Comparison of ENCODE assay signal across 6 cellular contexts in the genomic region with DNA sequence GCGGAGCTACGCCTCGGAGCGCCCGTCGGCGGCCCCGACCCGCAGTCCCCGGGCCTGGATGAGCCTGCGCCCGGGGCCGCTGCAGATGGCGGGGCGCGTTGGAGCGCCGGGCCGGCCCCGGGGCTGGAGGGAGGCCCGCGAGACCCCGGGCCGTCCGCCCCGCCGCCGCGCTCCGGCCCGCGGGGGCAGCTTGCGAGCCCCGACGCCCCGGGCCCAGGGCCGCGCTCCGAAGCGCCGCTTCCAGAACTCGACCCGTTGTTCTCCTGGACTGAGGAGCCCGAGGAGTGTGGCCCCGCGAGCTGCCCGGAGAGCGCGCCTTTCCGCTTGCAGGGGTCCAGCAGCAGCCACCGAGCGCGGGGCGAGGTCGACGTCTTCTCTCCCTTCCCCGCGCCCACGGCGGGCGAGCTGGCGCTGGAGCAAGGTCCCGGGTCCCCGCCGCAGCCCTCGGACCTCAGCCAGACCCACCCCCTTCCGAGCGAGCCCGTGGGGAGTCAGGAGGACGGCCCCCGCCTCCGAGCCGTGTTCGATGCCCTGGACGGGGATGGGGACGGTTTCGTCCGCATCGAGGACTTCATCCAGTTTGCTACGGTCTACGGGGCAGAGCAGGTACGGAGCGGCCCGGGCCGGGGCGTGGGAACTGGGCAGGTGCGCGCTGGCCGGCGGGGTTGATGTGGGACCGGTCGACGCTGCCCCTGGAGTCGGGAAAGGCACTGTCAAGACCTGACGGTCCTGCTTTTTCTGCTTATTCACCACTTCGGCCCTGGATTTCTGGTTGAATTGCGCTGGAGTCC. TPM values are rescaled to one million over a fixed set of nuclear protein-coding genes. Genes with fewer than 3 reads are reported as not detected.
A peak's percentile ranks its signal among the peaks of the same experiment; 100 is the strongest.
DNase-seq lines count a peak whose midpoint lies in the region; ATAC-seq, FAIRE-seq and TF ChIP-seq lines count a peak whose summit lies in the region.

No MANE protein-coding gene starts in this region.

- no peak for TF ChIP-seq RAD21 in A549 (conservative IDR thresholded peaks at IDR 0.05 in 1 of 2, IDR thresholded peaks at IDR 0.05 in 1 of 2)

- H3K9ac ChIP-seq in mucosa of rectum (ENCODE audit: low read depth in 1 of 2, low read length in 2 of 2), result peak overlapping the region; percentile 41 to 64

- no peak for TF ChIP-seq POLR2A in A549 (IDR thresholded peaks at IDR 0.05; ENCODE audit: low read length)

- H3K4me1 ChIP-seq in A549, result peaks cover 24% of the 10 kb centered on the region
- H3K4me1 ChIP-seq in mucosa of rectum (ENCODE audit: control insufficient read depth in 2 of 2, insufficient read depth in 2 of 2, low read length in 2 of 2), result peaks cover 11 to 24% of the 10 kb centered on the region in 2 donors

- peak overlapping the region; percentile 72 for H3K4me3 Mint-ChIP-seq in activated naive CD8-positive, alpha-beta T cell treated with anti-CD3 and anti-CD28 coated beads, Interleukin-2, amount 10 ng/mL, durations not matched to agents 7 days and 5 days

- CTCF ChIA-PET in A549 (lab: Yijun Ruan, JAX), result interaction anchor here (1.0 to 4.0 kb wide), 2 partner anchors 26 to 115 kb away, joined by 3 to 14 read pairs; a partner anchor contains a TSS

- peaks cover 22% of the 10 kb centered on the region for H3K4me1 Mint-ChIP-seq in activated naive CD8-positive, alpha-beta T cell treated with anti-CD3 and anti-CD28 coated beads, Interleukin-2, amount 10 ng/mL, durations not matched to agents 7 days and 5 days

- H3K4me3 ChIP-seq in A549 (peak overlapping the region; percentile 72), mucosa of rectum (ENCODE audit: low read length in 2 of 2) (peak overlapping the region; percentile 69 to 72)

- TF ChIP-seq EP300 in A549 (IDR thresholded peaks at IDR 0.05), result no peak

- H3K27me3 Mint-ChIP-seq in activated naive CD8-positive, alpha-beta T cell treated with anti-CD3 and anti-CD28 coated beads, Interleukin-2, amount 10 ng/mL, durations not matched to agents 7 days and 5 days, result peaks cover 14% of the 10 kb centered on the region

- no peaks in the 10 kb centered on the region for H3K9me3 Mint-ChIP-seq in activated naive CD8-positive, alpha-beta T cell treated with anti-CD3 and anti-CD28 coated beads, Interleukin-2, amount 10 ng/mL, durations not matched to agents 7 days and 5 days

- no peak for DNase-seq in A549 (ENCODE audit: low read depth in 1 of 2, low spot score in 1 of 2)
- DNase-seq in HCEC 1CT, result peak; percentile 2
- DNase-seq in activated naive CD8-positive, alpha-beta T cell treated with anti-CD3 and anti-CD28 coated beads, Interleukin-2, amount 10 ng/mL, durations not matched to agents 7 days and 5 days, result no peak
- no peak for DNase-seq in HuH-7.5 (ENCODE audit: low spot score)

- H3K36me3 Mint-ChIP-seq in activated naive CD8-positive, alpha-beta T cell treated with anti-CD3 and anti-CD28 coated beads, Interleukin-2, amount 10 ng/mL, durations not matched to agents 7 days and 5 days, result peaks cover 6% of the 10 kb centered on the region

- no peaks in the 10 kb centered on the region for H3K9me3 ChIP-seq in A549
- no peaks in the 10 kb centered on the region for H3K9me3 ChIP-seq in mucosa of rectum (ENCODE audit: control insufficient read depth in 2 of 2, low read length in 2 of 2)

- POLR2A ChIA-PET in A549 (lab: Yijun Ruan, JAX), result interaction anchor here (2.0 kb wide), 1 partner anchor 25 kb away, joined by 5 read pairs; a partner anchor contains a TSS
- POLR2A ChIA-PET in activated naive CD8-positive, alpha-beta T cell treated with anti-CD3 and anti-CD28 coated beads, Interleukin-2, amount 10 ng/mL, durations not matched to agents 7 days and 5 days (lab: Charles Lee), result interaction anchor here (0.9 to 2.4 kb wide), 2 partner anchors 25 to 100 kb away, joined by 3 to 13 read pairs; a partner anchor contains a TSS

- no peaks in the 10 kb centered on the region for H3K36me3 ChIP-seq in mucosa of rectum (ENCODE audit: control insufficient read depth in 2 of 2, insufficient read depth in 2 of 2, low read length in 2 of 2)

- no peak for FAIRE-seq in A549 (lab: Jason Lieb, UNC)

- 11% methylated on average over 23 of the region's 97 CpGs for WGBS in A549 (ENCODE audit: missing lambda C conversion rate)

- H3K27ac Mint-ChIP-seq in activated naive CD8-positive, alpha-beta T cell treated with anti-CD3 and anti-CD28 coated beads, Interleukin-2, amount 10 ng/mL, durations not matched to agents 7 days and 5 days, result peak overlapping the region; percentile 30

- H3K27me3 ChIP-seq in mucosa of rectum (ENCODE audit: control insufficient read depth in 2 of 2, insufficient read depth in 2 of 2, low read length in 2 of 2), result peaks cover 2 to 9% of the 10 kb centered on the region in 2 donors

- peak; percentile 5 to 42; a peak in 5 of 6 replicates for ATAC-seq in A549
- no peak for ATAC-seq in activated naive CD8-positive, alpha-beta T cell treated with anti-CD3 and anti-CD28 coated beads, Interleukin-2, amount 10 ng/mL, durations not matched to agents 7 days and 5 days (ENCODE audit: low read depth)
- ATAC-seq in GM18519 (IDR thresholded peaks at IDR 0.05; ENCODE audit: low FRiP score, unreplicated experiment), result no peak

- peak overlapping the region; percentile 91 for H3K4me2 ChIP-seq in A549

- TF ChIP-seq CTCF in A549 (IDR thresholded peaks at IDR 0.05), result no peak

- H3K27ac ChIP-seq in A549 (peak overlapping the region; percentile 85 to 91), mucosa of rectum (ENCODE audit: low read depth in 2 of 2, low read length in 2 of 2) (no peak overlapping the region)

TF ChIP-seq in A549, 52 proteins besides CTCF, POLR2A, EP300 and RAD21:
- no peak for TF ChIP-seq RCOR1 (IDR thresholded peaks at IDR 0.05; ENCODE audit: low read depth, low read length)
- no peak for TF ChIP-seq ZSCAN20 (CRISPR knock-in tag; IDR thresholded peaks at IDR 0.05)
- no peak for TF ChIP-seq FOXS1 (CRISPR knock-in tag; IDR thresholded peaks at IDR 0.05)
- TF ChIP-seq ZC3H11A (IDR thresholded peaks at IDR 0.05), result no peak
- 0 out of 2 replicates have a peak, but pooled peaks have one; percentile 38 for TF ChIP-seq RNF2 (IDR thresholded peaks at IDR 0.05; ENCODE audit: borderline replicate concordance, low read depth)
- TF ChIP-seq, protein P1, sequence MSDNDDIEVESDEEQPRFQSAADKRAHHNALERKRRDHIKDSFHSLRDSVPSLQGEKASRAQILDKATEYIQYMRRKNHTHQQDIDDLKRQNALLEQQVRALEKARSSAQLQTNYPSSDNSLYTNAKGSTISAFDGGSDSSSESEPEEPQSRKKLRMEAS (IDR thresholded peaks at IDR 0.05), result no peak
- no peak for TF ChIP-seq PHF8 (IDR thresholded peaks at IDR 0.05; ENCODE audit: borderline replicate concordance, low read depth)
- no peak for TF ChIP-seq FOSB (CRISPR knock-in tag; IDR thresholded peaks at IDR 0.05)

RNA-seq across cellular contexts. Expression of a gene that starts 0.9 kb away (rescaled TPM):
- polyA plus RNA-seq in A549 (2011; rRNA removed) (6.7 and 9.7 TPM in 2 replicates), A549 (2017; fragmentation: RNase III; extraction: RNeasy Plus Mini Kit Qiagen cat#74134 plus additional on column Dnase treatment) (18.0 to 19.1 TPM (median 18.4 TPM) in 3 replicates)
- 17.3 and 21.6 TPM in 2 replicates for polyA plus RNA-seq in A549 (2012; cell fraction: cytosol; rRNA removed)
- polyA plus RNA-seq in A549 (2012; cell fraction: nucleus; rRNA removed), result 51.0 and 56.1 TPM in 2 replicates
- polyA minus RNA-seq in A549 (2011; rRNA and poly(A)+ RNA removed), result 6.0 and 7.3 TPM in 2 replicates
- 10 to 100 TPM; 28.8 to 29.3 TPM for total RNA-seq in activated naive CD8-positive, alpha-beta T cell treated with anti-CD3 and anti-CD28 coated beads, Interleukin-2, amount 10 ng/mL, durations not matched to agents 7 days and 5 days

RNA-seq across cellular contexts. Expression of a gene that starts 24.6 kb away (rescaled TPM):
- polyA plus RNA-seq in A549 (2011; rRNA removed), result 15.5 and 17.9 TPM in 2 replicates
- polyA plus RNA-seq in A549 (2012; cell fraction: cytosol; rRNA removed), result 40.9 and 56.0 TPM in 2 replicates
- polyA plus RNA-seq in A549 (2012; cell fraction: nucleus; rRNA removed), result 154 and 183 TPM in 2 replicates
- 31.0 to 38.0 TPM (median 34.2 TPM) in 3 replicates for polyA plus RNA-seq in A549 (2017; fragmentation: RNase III; extraction: RNeasy Plus Mini Kit Qiagen cat#74134 plus additional on column Dnase treatment)
- polyA minus RNA-seq in A549 (2011; rRNA and poly(A)+ RNA removed), result 12.0 and 14.1 TPM in 2 replicates
- total RNA-seq in activated naive CD8-positive, alpha-beta T cell treated with anti-CD3 and anti-CD28 coated beads, Interleukin-2, amount 10 ng/mL, durations not matched to agents 7 days and 5 days, result 1 to 10 TPM; 5.6 to 7.9 TPM

RNA-seq across cellular contexts. Expression of a gene that starts 29.3 kb away (rescaled TPM):
- polyA plus RNA-seq in A549 (2011; rRNA removed) (229 and 239 TPM in 2 replicates), A549 (2017; fragmentation: RNase III; extraction: RNeasy Plus Mini Kit Qiagen cat#74134 plus additional on column Dnase treatment) (301 to 349 TPM (median 339 TPM) in 3 replicates)
- 926 and 1,068 TPM in 2 replicates for polyA plus RNA-seq in A549 (2012; cell fraction: cytosol; rRNA removed)
- polyA plus RNA-seq in A549 (2012; cell fraction: nucleus; rRNA removed), result 529 and 596 TPM in 2 replicates
- polyA minus RNA-seq in A549 (2011; rRNA and poly(A)+ RNA removed), result 134 and 168 TPM in 2 replicates
- total RNA-seq in activated naive CD8-positive, alpha-beta T cell treated with anti-CD3 and anti-CD28 coated beads, Interleukin-2, amount 10 ng/mL, durations not matched to agents 7 days and 5 days, result 1 to 10 TPM; 8.2 to 8.8 TPM

RNA-seq across cellular contexts. Expression of a gene that starts 44.5 kb away (rescaled TPM):
- polyA plus RNA-seq in A549 (2011; rRNA removed) (25.9 and 36.0 TPM in 2 replicates), A549 (2017; fragmentation: RNase III; extraction: RNeasy Plus Mini Kit Qiagen cat#74134 plus additional on column Dnase treatment) (32.3 to 38.1 TPM (median 36.2 TPM) in 3 replicates)
- polyA plus RNA-seq in A549 (2012; cell fraction: cytosol; rRNA removed), result 62.1 and 83.7 TPM in 2 replicates
- 177 and 238 TPM in 2 replicates for polyA plus RNA-seq in A549 (2012; cell fraction: nucleus; rRNA removed)
- 50.0 and 58.6 TPM in 2 replicates for polyA minus RNA-seq in A549 (2011; rRNA and poly(A)+ RNA removed)
- total RNA-seq in activated naive CD8-positive, alpha-beta T cell treated with anti-CD3 and anti-CD28 coated beads, Interleukin-2, amount 10 ng/mL, durations not matched to agents 7 days and 5 days, result 10 to 100 TPM; 58.9 to 59.0 TPM

RNA-seq across cellular contexts. Expression of a gene that starts 56.0 kb away (rescaled TPM):
- 115 and 130 TPM in 2 replicates for polyA plus RNA-seq in A549 (2011; rRNA removed)
- polyA plus RNA-seq in A549 (2012; cell fraction: cytosol; rRNA removed), result 235 and 249 TPM in 2 replicates
- polyA plus RNA-seq in A549 (2012; cell fraction: nucleus; rRNA removed), result 164 and 216 TPM in 2 replicates
- polyA plus RNA-seq in A549 (2017; fragmentation: RNase III; extraction: RNeasy Plus Mini Kit Qiagen cat#74134 plus additional on column Dnase treatment), result 139 to 144 TPM (median 139 TPM) in 3 replicates
- 56.3 and 61.4 TPM in 2 replicates for polyA minus RNA-seq in A549 (2011; rRNA and poly(A)+ RNA removed)
- 10 to 100 TPM; 64.4 to 67.5 TPM for total RNA-seq in activated naive CD8-positive, alpha-beta T cell treated with anti-CD3 and anti-CD28 coated beads, Interleukin-2, amount 10 ng/mL, durations not matched to agents 7 days and 5 days

Comparison
In these comparisons a context has a peak if more than half of its experiments do, and no peak if none do; other contexts are left out.
1. ATAC-seq: peak in A549 (2 of 2); none in activated naive CD8-positive, alpha-beta T cell treated with anti-CD3 and anti-CD28 coated beads, Interleukin-2, amount 10 ng/mL, durations not matched to agents 7 days and 5 days (single experiment) and GM18519 (single experiment).
2. H3K27ac ChIP-seq: peak in A549 (2 of 2); none in mucosa of rectum (0 of 2).